In genomic region chr18:76419811-76420210, GRCh38 we compare ENCODE assay signal across 17 cellular contexts.
"Had no signal": no experiment of that assay in that cellular context is flagged by ENCODE, and none has a peak within 500 bp of the region (broad histone marks: within the 10 kb centered on the region; RNA-seq: fewer than 3 reads in every experiment).

No MANE protein-coding gene starts in this region.

- H3K36me3 ChIP-seq: colonic mucosa, heart left ventricle, ovary, tibial nerve had no signal

- H3K27me3 ChIP-seq: colonic mucosa, heart left ventricle, ovary, tibial nerve had no signal

- H3K4me3 Mint-ChIP-seq: naive thymus-derived CD4-positive, alpha-beta T cell; neural crest cell; stimulated activated naive CD8-positive, alpha-beta T cell treated with anti-CD3 and anti-CD28 coated beads, Interleukin-15, Interleukin-2, amounts not matched to agents 100 ng/mL and 50 ng/mL, for 24 hours had no signal

- H3K9me3 Mint-ChIP-seq: naive thymus-derived CD4-positive, alpha-beta T cell; neural crest cell; stimulated activated naive CD8-positive, alpha-beta T cell treated with anti-CD3 and anti-CD28 coated beads, Interleukin-15, Interleukin-2, amounts not matched to agents 100 ng/mL and 50 ng/mL, for 24 hours had no signal

- H3K27ac Mint-ChIP-seq: naive thymus-derived CD4-positive, alpha-beta T cell; stimulated activated naive CD8-positive, alpha-beta T cell treated with anti-CD3 and anti-CD28 coated beads, Interleukin-15, Interleukin-2, amounts not matched to agents 100 ng/mL and 50 ng/mL, for 24 hours had no signal

- H3K4me3 ChIP-seq: colonic mucosa, dorsolateral prefrontal cortex, heart left ventricle, ovary, tibial nerve had no signal

- H3K4me1 ChIP-seq: colonic mucosa had no signal

- ATAC-seq: esophagus mucosa; heart left ventricle; naive thymus-derived CD4-positive, alpha-beta T cell; right cardiac atrium had no signal

- H3K27ac ChIP-seq: colonic mucosa, dorsolateral prefrontal cortex, heart left ventricle, ovary had no signal

- DNase-seq: colonic mucosa; dorsolateral prefrontal cortex; effector CD8-positive, alpha-beta T cell; heart left ventricle; hippocampal formation; kidney glomerular epithelial cell; mesendoderm; naive thymus-derived CD4-positive, alpha-beta T cell; nucleus accumbens; ovary; right cardiac atrium; small intestine; stimulated activated CD4-positive, alpha-beta T cell treated with anti-CD3 and anti-CD28 coated beads, Interleukin-2, amount 100 ng/mL, for 48 hours had no signal

- H3K9me3 ChIP-seq: colonic mucosa, heart left ventricle, ovary, tibial nerve had no signal
